In the genomic region with DNA sequence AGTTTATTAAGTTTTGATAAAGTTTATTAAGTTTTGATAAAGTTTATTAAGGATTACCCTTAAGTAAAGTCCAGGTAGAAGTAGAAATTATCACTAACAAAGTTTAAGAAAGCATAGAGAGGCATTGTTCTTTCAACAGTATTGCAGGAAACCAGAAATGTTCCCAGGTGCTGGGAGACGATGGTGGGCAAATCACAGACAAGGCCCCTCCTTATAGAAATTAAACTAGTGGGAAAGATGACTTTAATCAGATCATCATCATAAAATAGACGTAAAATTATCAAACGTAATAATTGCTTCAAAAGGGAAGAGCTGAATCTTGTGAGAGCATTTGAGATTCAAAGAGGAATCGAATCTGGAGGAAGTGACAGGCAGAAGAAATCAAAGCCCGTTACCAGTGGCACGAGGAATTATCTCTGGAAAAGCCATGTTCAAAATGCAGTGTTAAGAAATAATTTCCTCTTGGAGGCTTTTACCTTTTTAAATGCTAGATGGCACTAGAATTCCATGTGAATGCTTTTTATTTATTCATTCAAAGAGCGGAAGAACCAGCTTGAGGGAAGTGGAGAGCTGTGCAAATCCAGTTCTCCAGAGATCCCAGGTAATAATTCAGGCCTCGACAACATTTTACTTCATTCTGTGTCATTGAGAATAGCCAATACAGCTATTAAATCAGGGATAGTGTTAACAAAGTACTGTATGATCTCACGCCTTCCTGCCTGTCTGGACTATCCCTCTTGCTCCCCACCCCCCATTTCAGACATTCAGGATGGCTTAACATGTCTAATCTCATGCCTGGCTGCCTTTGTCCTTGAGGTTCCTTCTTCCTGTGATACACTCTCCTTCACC, we compare ENCODE assay signal across 7 cellular contexts. TPM values are rescaled to one million over a fixed set of nuclear protein-coding genes. Genes with fewer than 3 reads are reported as not detected.
DNase-seq lines count a peak whose midpoint lies in the region; TF ChIP-seq lines count a peak whose summit lies in the region.

No MANE protein-coding gene starts in this region.

- H3K27ac Mint-ChIP-seq in Calu3 (ENCODE audit: unreplicated experiment): no peak overlapping the region

- H3K79me2 ChIP-seq in MM.1S (ENCODE audit: low read length): peaks cover 39% of the 10 kb centered on the region

- H3K9me2 ChIP-seq in MM.1S (replicated peaks; ENCODE audit: insufficient read depth, low read length): no peaks in the 10 kb centered on the region

- peak overlapping the region; percentile 97 for H3K4me3 ChIP-seq in MM.1S (ENCODE audit: low read length)
- peak overlapping the region; percentile 77 for H3K4me3 ChIP-seq in WI38 (ENCODE audit: low read depth, low read length)
- H3K4me3 ChIP-seq in fibroblast of pulmonary artery (replicated peaks; ENCODE audit: low read depth, low read length): peak overlapping the region; percentile 89
- H3K4me3 ChIP-seq in neutrophil (ENCODE audit: low read depth in 1 of 2, low read length in 1 of 2): peak overlapping the region; percentile 92 to 94

- H2AFZ ChIP-seq in MM.1S (ENCODE audit: low read length): peak overlapping the region; percentile 50

- H3F3A ChIP-seq in MM.1S (ENCODE audit: insufficient read depth, low read length): no peaks in the 10 kb centered on the region

- no peaks in the 10 kb centered on the region for H3K27me3 Mint-ChIP-seq in Calu3 (ENCODE audit: unreplicated experiment)

- peaks cover 16% of the 10 kb centered on the region for H3K4me1 Mint-ChIP-seq in Calu3 (ENCODE audit: low read depth, unreplicated experiment)

- H3K27me3 ChIP-seq in MM.1S (replicated peaks; ENCODE audit: insufficient read depth, low read length): no peaks in the 10 kb centered on the region
- H3K27me3 ChIP-seq in neutrophil: peaks cover 6% of the 10 kb centered on the region

- H3K4me2 ChIP-seq in MM.1S (ENCODE audit: low read depth, low read length): peak overlapping the region; percentile 85

- H3K4me1 ChIP-seq in ES-I3 (ENCODE audit: insufficient read depth, low read length) (0 out of 2 replicates have a peak, but pooled peaks cover 8% of the 10 kb centered on the region), MM.1S (ENCODE audit: low read length) (peaks cover 27% of the 10 kb centered on the region), neutrophil (ENCODE audit: control insufficient read depth in 1 of 2, insufficient read depth in 1 of 2, low read depth in 1 of 2, low read length in 1 of 2) (peaks cover 50 to 66% of the 10 kb centered on the region in 2 experiments)

- peaks cover 3% of the 10 kb centered on the region; the same call in 1 of the 2 replicates for H3K36me3 ChIP-seq in ES-I3 (ENCODE audit: insufficient read depth, low read length)
- H3K36me3 ChIP-seq in MM.1S (replicated peaks; ENCODE audit: insufficient read depth, low read length): no peaks in the 10 kb centered on the region
- H3K36me3 ChIP-seq in neutrophil: no peaks in the 10 kb centered on the region

- no peaks in the 10 kb centered on the region for H3K9me3 Mint-ChIP-seq in Calu3 (ENCODE audit: low read depth, unreplicated experiment)

- H3K27ac ChIP-seq in MM.1S (ENCODE audit: low read length) (peak overlapping the region; percentile 69; the same call in 1 of the 2 replicates), neutrophil (peak overlapping the region; percentile 96)

- H3K9me3 ChIP-seq in ES-I3 (ENCODE audit: control insufficient read depth, insufficient read depth, low read length) (no peaks in the 10 kb centered on the region), MM.1S (replicated peaks; ENCODE audit: insufficient read depth, low read length) (no peaks in the 10 kb centered on the region), neutrophil (no peaks in the 10 kb centered on the region)

- no peak overlapping the region for H3K4me3 Mint-ChIP-seq in Calu3 (ENCODE audit: low read depth, unreplicated experiment)

- peaks cover 13% of the 10 kb centered on the region for H3K36me3 Mint-ChIP-seq in Calu3 (ENCODE audit: insufficient read depth, unreplicated experiment)

- H3K9ac ChIP-seq in ES-I3 (ENCODE audit: low read depth, low read length) (peak overlapping the region; percentile 87), MM.1S (ENCODE audit: low read length) (peak overlapping the region; percentile 86)

- H4K20me1 ChIP-seq in MM.1S (ENCODE audit: insufficient read depth, low read length): no peaks in the 10 kb centered on the region

- BruUV-seq in Calu3 (replicated peaks; lab: Mats Ljungman, UMichigan): no TSS peak

- CTCF ChIA-PET in Calu3 (lab: Charles Lee): no interaction called here

- intact Hi-C loops in Calu3 (cut with micrococcal nuclease; ENCODE audit: unreplicated experiment): loop anchor here (1.0 to 2.0 kb wide), 2 partner anchors 72 to 185 kb away; no protein-coding TSS in a partner anchor

- peak; percentile 32 for TF ChIP-seq CTCF in MM.1S (IDR thresholded peaks at IDR 0.05; ENCODE audit: low read length)
- TF ChIP-seq CTCF in WI38 (IDR thresholded peaks at IDR 0.05; ENCODE audit: low read depth, low read length): no peak
- peak; percentile 33 for TF ChIP-seq CTCF in fibroblast of pulmonary artery (IDR thresholded peaks at IDR 0.05; ENCODE audit: low read length, missing control alignments)
- TF ChIP-seq CTCF in neutrophil (IDR thresholded peaks at IDR 0.05): no peak
- TF ChIP-seq CTCF in Calu3 (IDR thresholded peaks at IDR 0.05; ENCODE audit: unreplicated experiment): no peak

- DNase-seq in MM.1S: peak; percentile 18
- DNase-seq in fibroblast of pulmonary artery (ENCODE audit: low read depth): peak; percentile 69
- DNase-seq in T-helper 9 cell: no peak
- no peak for DNase-seq in Calu3

RNA-seq across cellular contexts. Expression of a gene that starts 1.0 kb away (rescaled TPM):
- total RNA-seq in Calu3 (2022): 29.9 and 30.7 TPM in 2 replicates

RNA-seq across cellular contexts. Expression of a gene that starts 44.5 kb away (rescaled TPM):
- total RNA-seq in Calu3 (2022): not detected in 2 replicates

Comparison
In these comparisons a context has a peak if more than half of its experiments do, and no peak if none do; other contexts are left out.
1. DNase-seq: peak in MM.1S (single experiment) and fibroblast of pulmonary artery (single experiment); none in T-helper 9 cell (single experiment) and Calu3 (single experiment).
2. CTCF ChIP-seq: peak in MM.1S (single experiment) and fibroblast of pulmonary artery (single experiment); none in WI38 (single experiment), neutrophil (single experiment) and Calu3 (single experiment).
3. Peak in every context shown above with its lines, with median percentiles within 50 percentile points of each other: H3K4me3 ChIP-seq.